1 cellular context compared by ENCODE assay signal in the genomic region with DNA sequence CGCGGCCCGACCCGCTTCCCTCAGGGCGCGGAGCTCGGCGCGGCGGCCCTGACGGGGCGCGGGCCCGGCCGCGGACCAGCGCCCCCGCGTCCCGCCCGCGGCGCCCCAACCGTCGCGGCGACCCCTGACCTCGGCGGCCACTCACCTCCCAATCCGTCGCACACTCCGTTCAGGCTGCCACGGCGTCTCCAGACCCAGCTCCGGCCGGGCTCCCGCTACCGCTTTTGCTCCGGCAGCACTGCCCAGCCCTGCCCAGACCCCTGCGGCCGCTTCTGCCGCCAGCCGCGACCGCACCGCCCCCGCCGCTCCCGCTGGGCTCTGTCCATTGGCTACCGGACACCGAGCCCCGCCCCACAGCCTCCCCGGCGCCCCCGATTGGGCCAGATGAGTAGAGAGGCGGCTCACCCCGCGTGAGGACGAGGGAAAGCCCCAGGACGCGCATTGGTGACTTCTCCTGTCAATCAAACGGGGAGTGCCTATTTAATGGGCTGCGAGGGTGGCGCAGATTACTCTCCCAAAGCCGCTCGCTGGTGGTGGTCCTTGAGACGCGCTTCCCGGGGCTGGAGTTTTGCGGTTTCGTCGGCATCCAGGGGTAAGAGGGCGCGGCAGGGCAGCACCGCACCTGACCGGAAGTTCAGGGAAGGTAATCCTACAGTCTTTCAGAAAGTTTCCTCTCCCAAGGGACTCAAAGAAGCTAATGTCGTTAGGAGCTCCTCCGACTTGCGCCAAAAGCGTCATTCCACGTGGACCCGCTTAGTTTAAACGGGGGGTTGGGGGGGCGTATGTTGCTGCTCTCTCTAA.
TF ChIP-seq lines count a peak whose summit lies in the region.

A gene with protein sequence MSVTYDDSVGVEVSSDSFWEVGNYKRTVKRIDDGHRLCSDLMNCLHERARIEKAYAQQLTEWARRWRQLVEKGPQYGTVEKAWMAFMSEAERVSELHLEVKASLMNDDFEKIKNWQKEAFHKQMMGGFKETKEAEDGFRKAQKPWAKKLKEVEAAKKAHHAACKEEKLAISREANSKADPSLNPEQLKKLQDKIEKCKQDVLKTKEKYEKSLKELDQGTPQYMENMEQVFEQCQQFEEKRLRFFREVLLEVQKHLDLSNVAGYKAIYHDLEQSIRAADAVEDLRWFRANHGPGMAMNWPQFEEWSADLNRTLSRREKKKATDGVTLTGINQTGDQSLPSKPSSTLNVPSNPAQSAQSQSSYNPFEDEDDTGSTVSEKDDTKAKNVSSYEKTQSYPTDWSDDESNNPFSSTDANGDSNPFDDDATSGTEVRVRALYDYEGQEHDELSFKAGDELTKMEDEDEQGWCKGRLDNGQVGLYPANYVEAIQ (minus strand): TSS at position 274 of the 801 bp plus-strand sequence. CDS start 103,069 bp downstream, outside the sequence.

TF ChIP-seq in HepG2, 621 proteins besides CTCF, POLR2A, EP300 and RAD21 (continued from another document and continues in another):
- TF ChIP-seq ZNF512B (CRISPR knock-in tag; IDR thresholded peaks at IDR 0.05; ENCODE audit: borderline replicate concordance) (0 out of 2 replicates have a peak, but pooled peaks have one; percentile 54), RFXANK (CRISPR knock-in tag; IDR thresholded peaks at IDR 0.05) (peak; percentile 46; the same call in 1 of the 2 replicates), CEBPB (IDR thresholded peaks at IDR 0.05; ENCODE audit: borderline replicate concordance, low read depth, low read length) (no peak), GRHL1 (CRISPR knock-in tag; conservative IDR thresholded peaks at IDR 0.05) (no peak), ELF4 (CRISPR knock-in tag; IDR thresholded peaks at IDR 0.05; ENCODE audit: borderline replicate concordance) (no peak), POLR2AphosphoS2 (IDR thresholded peaks at IDR 0.05; ENCODE audit: low read depth, low read length) (peak; percentile 89; the same call in 1 of the 2 replicates), TOPORS (CRISPR knock-in tag; IDR thresholded peaks at IDR 0.05) (no peak), RERE (CRISPR knock-in tag; IDR thresholded peaks at IDR 0.05; ENCODE audit: low read depth) (0 out of 2 replicates have a peak, but pooled peaks have one; percentile 15), NAIF1 (CRISPR knock-in tag; IDR thresholded peaks at IDR 0.05; ENCODE audit: borderline replicate concordance) (no peak; the same call in 1 of the 2 replicates), PCBP2 (optimal IDR thresholded peaks at IDR 0.05; ENCODE audit: low read depth, low read length, poor library complexity, severe bottlenecking) (no peak), PHF5A (CRISPR knock-in tag; IDR thresholded peaks at IDR 0.05; ENCODE audit: low read depth, unreplicated experiment) (no peak), ZNF768 (CRISPR knock-in tag; IDR thresholded peaks at IDR 0.05) (peak; percentile 8; the same call in 1 of the 2 replicates), ZIK1 (CRISPR knock-in tag; IDR thresholded peaks at IDR 0.05; ENCODE audit: borderline replicate concordance, low read depth) (peak; percentile 92), ZNF354B (CRISPR knock-in tag; IDR thresholded peaks at IDR 0.05) (no peak), GFI1 (CRISPR knock-in tag; IDR thresholded peaks at IDR 0.05; ENCODE audit: borderline replicate concordance) (0 out of 2 replicates have a peak, but pooled peaks have one; percentile 6), SNRNP70 (IDR thresholded peaks at IDR 0.05; ENCODE audit: low read depth, low read length) (no peak), LRRFIP1 (CRISPR knock-in tag; conservative IDR thresholded peaks at IDR 0.05) (no peak)
- TF ChIP-seq, protein P1, sequence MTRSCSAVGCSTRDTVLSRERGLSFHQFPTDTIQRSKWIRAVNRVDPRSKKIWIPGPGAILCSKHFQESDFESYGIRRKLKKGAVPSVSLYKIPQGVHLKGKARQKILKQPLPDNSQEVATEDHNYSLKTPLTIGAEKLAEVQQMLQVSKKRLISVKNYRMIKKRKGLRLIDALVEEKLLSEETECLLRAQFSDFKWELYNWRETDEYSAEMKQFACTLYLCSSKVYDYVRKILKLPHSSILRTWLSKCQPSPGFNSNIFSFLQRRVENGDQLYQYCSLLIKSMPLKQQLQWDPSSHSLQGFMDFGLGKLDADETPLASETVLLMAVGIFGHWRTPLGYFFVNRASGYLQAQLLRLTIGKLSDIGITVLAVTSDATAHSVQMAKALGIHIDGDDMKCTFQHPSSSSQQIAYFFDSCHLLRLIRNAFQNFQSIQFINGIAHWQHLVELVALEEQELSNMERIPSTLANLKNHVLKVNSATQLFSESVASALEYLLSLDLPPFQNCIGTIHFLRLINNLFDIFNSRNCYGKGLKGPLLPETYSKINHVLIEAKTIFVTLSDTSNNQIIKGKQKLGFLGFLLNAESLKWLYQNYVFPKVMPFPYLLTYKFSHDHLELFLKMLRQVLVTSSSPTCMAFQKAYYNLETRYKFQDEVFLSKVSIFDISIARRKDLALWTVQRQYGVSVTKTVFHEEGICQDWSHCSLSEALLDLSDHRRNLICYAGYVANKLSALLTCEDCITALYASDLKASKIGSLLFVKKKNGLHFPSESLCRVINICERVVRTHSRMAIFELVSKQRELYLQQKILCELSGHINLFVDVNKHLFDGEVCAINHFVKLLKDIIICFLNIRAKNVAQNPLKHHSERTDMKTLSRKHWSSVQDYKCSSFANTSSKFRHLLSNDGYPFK (CRISPR knock-in tag; IDR thresholded peaks at IDR 0.05; ENCODE audit: borderline replicate concordance) = peak; percentile 68; the same call in 1 of the 2 replicates
- TF ChIP-seq, protein P2, sequence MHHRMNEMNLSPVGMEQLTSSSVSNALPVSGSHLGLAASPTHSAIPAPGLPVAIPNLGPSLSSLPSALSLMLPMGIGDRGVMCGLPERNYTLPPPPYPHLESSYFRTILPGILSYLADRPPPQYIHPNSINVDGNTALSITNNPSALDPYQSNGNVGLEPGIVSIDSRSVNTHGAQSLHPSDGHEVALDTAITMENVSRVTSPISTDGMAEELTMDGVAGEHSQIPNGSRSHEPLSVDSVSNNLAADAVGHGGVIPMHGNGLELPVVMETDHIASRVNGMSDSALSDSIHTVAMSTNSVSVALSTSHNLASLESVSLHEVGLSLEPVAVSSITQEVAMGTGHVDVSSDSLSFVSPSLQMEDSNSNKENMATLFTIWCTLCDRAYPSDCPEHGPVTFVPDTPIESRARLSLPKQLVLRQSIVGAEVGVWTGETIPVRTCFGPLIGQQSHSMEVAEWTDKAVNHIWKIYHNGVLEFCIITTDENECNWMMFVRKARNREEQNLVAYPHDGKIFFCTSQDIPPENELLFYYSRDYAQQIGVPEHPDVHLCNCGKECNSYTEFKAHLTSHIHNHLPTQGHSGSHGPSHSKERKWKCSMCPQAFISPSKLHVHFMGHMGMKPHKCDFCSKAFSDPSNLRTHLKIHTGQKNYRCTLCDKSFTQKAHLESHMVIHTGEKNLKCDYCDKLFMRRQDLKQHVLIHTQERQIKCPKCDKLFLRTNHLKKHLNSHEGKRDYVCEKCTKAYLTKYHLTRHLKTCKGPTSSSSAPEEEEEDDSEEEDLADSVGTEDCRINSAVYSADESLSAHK (CRISPR knock-in tag; IDR thresholded peaks at IDR 0.05; ENCODE audit: borderline replicate concordance) = no peak
- TF ChIP-seq, protein P3, sequence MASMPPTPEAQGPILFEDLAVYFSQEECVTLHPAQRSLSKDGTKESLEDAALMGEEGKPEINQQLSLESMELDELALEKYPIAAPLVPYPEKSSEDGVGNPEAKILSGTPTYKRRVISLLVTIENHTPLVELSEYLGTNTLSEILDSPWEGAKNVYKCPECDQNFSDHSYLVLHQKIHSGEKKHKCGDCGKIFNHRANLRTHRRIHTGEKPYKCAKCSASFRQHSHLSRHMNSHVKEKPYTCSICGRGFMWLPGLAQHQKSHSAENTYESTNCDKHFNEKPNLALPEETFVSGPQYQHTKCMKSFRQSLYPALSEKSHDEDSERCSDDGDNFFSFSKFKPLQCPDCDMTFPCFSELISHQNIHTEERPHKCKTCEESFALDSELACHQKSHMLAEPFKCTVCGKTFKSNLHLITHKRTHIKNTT (CRISPR knock-in tag; IDR thresholded peaks at IDR 0.05) = no peak
- TF ChIP-seq, protein P4, sequence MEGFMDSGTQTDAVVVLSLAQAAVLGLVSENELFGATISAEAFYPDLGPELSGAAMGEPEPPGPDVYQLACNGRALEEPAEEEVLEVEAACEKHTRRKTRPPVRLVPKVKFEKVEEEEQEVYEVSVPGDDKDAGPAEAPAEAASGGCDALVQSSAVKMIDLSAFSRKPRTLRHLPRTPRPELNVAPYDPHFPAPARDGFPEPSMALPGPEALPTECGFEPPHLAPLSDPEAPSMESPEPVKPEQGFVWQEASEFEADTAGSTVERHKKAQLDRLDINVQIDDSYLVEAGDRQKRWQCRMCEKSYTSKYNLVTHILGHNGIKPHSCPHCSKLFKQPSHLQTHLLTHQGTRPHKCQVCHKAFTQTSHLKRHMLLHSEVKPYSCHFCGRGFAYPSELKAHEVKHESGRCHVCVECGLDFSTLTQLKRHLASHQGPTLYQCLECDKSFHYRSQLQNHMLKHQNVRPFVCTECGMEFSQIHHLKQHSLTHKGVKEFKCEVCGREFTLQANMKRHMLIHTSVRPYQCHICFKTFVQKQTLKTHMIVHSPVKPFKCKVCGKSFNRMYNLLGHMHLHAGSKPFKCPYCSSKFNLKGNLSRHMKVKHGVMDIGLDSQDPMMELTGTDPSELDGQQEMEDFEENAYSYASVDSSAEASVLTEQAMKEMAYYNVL (CRISPR knock-in tag; IDR thresholded peaks at IDR 0.05; ENCODE audit: borderline replicate concordance) = peak; percentile 26; the same call in 1 of the 2 replicates
